In the genomic region with DNA sequence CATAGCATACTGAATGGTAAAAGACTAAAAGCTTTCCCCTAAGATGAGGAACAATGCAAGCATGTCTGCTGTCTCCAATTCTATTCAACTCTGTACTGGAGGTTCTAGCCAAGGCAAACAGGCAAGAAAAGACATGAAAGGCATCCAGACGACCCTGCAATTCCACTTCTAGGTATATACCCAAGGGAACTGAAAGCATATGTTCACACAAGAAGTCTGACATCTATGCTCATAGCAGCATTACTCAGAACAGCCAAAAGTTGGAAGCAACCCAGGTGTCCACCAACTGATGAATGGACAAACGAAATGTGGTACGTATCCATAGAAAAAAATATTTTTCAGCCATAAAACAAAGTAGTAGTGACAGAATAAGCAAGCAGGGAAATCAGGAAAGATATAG, we compare ENCODE assay signal across 18 cellular contexts. TPM values are rescaled to one million over a fixed set of nuclear protein-coding genes. Genes with fewer than 3 reads are reported as not detected.
DNase-seq lines count a peak whose midpoint lies in the region; ATAC-seq, FAIRE-seq and TF ChIP-seq lines count a peak whose summit lies in the region.
"Had no signal": no experiment of that assay in that cellular context is flagged by ENCODE, and none has a peak within 500 bp of the region (broad histone marks: within the 10 kb centered on the region; RNA-seq: fewer than 3 reads in every experiment).

No MANE protein-coding gene starts in this region.

- H4K20me1 ChIP-seq in astrocyte (ENCODE audit: insufficient read depth, low read length), result no peaks in the 10 kb centered on the region

- no peaks in the 10 kb centered on the region for H3K79me2 ChIP-seq in astrocyte (ENCODE audit: insufficient read depth, low read length)

- H3K36me3 ChIP-seq in astrocyte (ENCODE audit: insufficient read depth, low read length), result no peaks in the 10 kb centered on the region

- H3K9me3 ChIP-seq in astrocyte (ENCODE audit: insufficient read depth, low read depth, low read length), result peaks cover 3% of the 10 kb centered on the region
- H3K9me3 ChIP-seq: BE2C, HAP-1 had no signal

- H3K4me2 ChIP-seq in astrocyte (ENCODE audit: low read length), result no peak overlapping the region

- H3K4me1 Mint-ChIP-seq in astrocyte (ENCODE audit: low read depth, unreplicated experiment), result peaks cover 11% of the 10 kb centered on the region

- peaks cover 17% of the 10 kb centered on the region for H3K9me3 Mint-ChIP-seq in astrocyte (ENCODE audit: unreplicated experiment)

- no peak overlapping the region for H2AFZ ChIP-seq in astrocyte (ENCODE audit: low read depth, low read length)

- no peak overlapping the region for H3K4me3 Mint-ChIP-seq in astrocyte (ENCODE audit: unreplicated experiment)
- H3K4me3 Mint-ChIP-seq: CD4-positive, alpha-beta memory T cell had no signal

- no peak overlapping the region for H3K27ac ChIP-seq in astrocyte (ENCODE audit: low read depth, low read length)
- H3K27ac ChIP-seq: C4-2B had no signal

- H3K9ac ChIP-seq in astrocyte (ENCODE audit: low read length), result no peak overlapping the region

- no peak overlapping the region for H3K4me3 ChIP-seq in astrocyte (ENCODE audit: insufficient read depth, low read depth, low read length)
- no peak overlapping the region for H3K4me3 ChIP-seq in choroid plexus epithelial cell (ENCODE audit: low read depth, low read length)
- H3K4me3 ChIP-seq in fibroblast of the aortic adventitia (ENCODE audit: low read depth, low read length), result no peak overlapping the region
- H3K4me3 ChIP-seq: HAP-1 had no signal

- no peak for FAIRE-seq in astrocyte (lab: Jason Lieb, UNC)
- FAIRE-seq: A204.1, GM19239, H1, HepG2, HTR-8/SVneo had no signal

- TF ChIP-seq CTCF in astrocyte (IDR thresholded peaks at IDR 0.05; ENCODE audit: insufficient read depth, low read depth, low read length), result no peak
- no peak for TF ChIP-seq CTCF in choroid plexus epithelial cell (conservative IDR thresholded peaks at IDR 0.05; ENCODE audit: low read depth, low read length)
- no peak for TF ChIP-seq CTCF in fibroblast of the aortic adventitia (IDR thresholded peaks at IDR 0.05; ENCODE audit: insufficient read depth, low read length)

- no peaks in the 10 kb centered on the region for H3K27me3 Mint-ChIP-seq in astrocyte (ENCODE audit: low read depth, unreplicated experiment)
- H3K27me3 Mint-ChIP-seq: CD4-positive, alpha-beta memory T cell had no signal

- H3K4me1 ChIP-seq in astrocyte (ENCODE audit: insufficient read depth, low read length), result peaks cover 7% of the 10 kb centered on the region
- H3K4me1 ChIP-seq: BE2C, HAP-1 had no signal

- no peaks in the 10 kb centered on the region for H3K27me3 ChIP-seq in astrocyte (ENCODE audit: insufficient read depth, low read length)
- H3K27me3 ChIP-seq: BE2C had no signal

- H3K36me3 Mint-ChIP-seq in astrocyte (ENCODE audit: low read depth, unreplicated experiment), result peaks cover 26% of the 10 kb centered on the region

- H3K27ac Mint-ChIP-seq in astrocyte (ENCODE audit: unreplicated experiment), result no peak overlapping the region
- H3K27ac Mint-ChIP-seq: CD4-positive, alpha-beta memory T cell had no signal

- no peak for ATAC-seq in HG03460 (IDR thresholded peaks at IDR 0.05; ENCODE audit: unreplicated experiment)
- ATAC-seq: HepG2 had no signal

- peak; percentile 88 for DNase-seq in NCI-H2171 (lab: John Stamatoyannopoulos, UW)
- peak; percentile 60 for DNase-seq in astrocyte (ENCODE audit: low read depth)
- peak; percentile 5 for DNase-seq in choroid plexus epithelial cell (ENCODE audit: low read depth)
- peak; percentile 13 for DNase-seq in fibroblast of the aortic adventitia (ENCODE audit: low read depth)
- no peak for DNase-seq in NCI-H2196 (lab: John Stamatoyannopoulos, UW; ENCODE audit: unreplicated experiment)
- DNase-seq in activated T-cell treated with anti-CD3 and anti-CD28 coated beads, Interleukin-2, amount 50 U/mL, for 48 hours, result no peak
- no peak for DNase-seq in Ammon's horn (ENCODE audit: low spot score)
- DNase-seq: BE2C; CD4-positive, alpha-beta memory T cell; GF-D8 had no signal

RNA-seq across cellular contexts. Expression of a gene that starts 39.1 kb away (rescaled TPM):
- total RNA-seq in astrocyte (37.9 and 38.4 TPM in 2 replicates), fibroblast of the aortic adventitia (ENCODE audit: low replicate concordance) (65.0 and 260 TPM in 2 replicates)

Comparison
In these comparisons a context has a peak if more than half of its experiments do, and no peak if none do; other contexts are left out.
1. DNase-seq: peak in NCI-H2171 (single experiment), astrocyte (single experiment), choroid plexus epithelial cell (single experiment) and fibroblast of the aortic adventitia (single experiment); none in NCI-H2196 (single experiment), activated T-cell treated with anti-CD3 and anti-CD28 coated beads, Interleukin-2, amount 50 U/mL, for 48 hours (0 of 2) and Ammon's horn (single experiment).